ENCODE assay signal across 8 cellular contexts in genomic region chr4:25862411-25863346, GRCh38. TPM values are rescaled to one million over a fixed set of nuclear protein-coding genes. Genes with fewer than 3 reads are reported as not detected.
DNase-seq lines count a peak whose midpoint lies in the region; ATAC-seq, FAIRE-seq and TF ChIP-seq lines count a peak whose summit lies in the region.

SEL1L3 (minus strand) TSS chr4:25862988; CDS start chr4:25862836, 152 bp downstream.

- TF ChIP-seq POLR2A in GM12892 (IDR thresholded peaks at IDR 0.05; ENCODE audit: low read depth, low read length) (0 out of 2 replicates have a peak, but pooled peaks have one; percentile 1), prostate gland (IDR thresholded peaks at IDR 0.05) (no peak)

- peaks cover 12% of the 10 kb centered on the region for H3K36me3 Mint-ChIP-seq in activated naive CD4-positive, alpha-beta T cell treated with anti-CD3 and anti-CD28 coated beads, Interleukin-2, amount 10 ng/mL, durations not matched to agents 7 days and 5 days
- H3K36me3 Mint-ChIP-seq in glutamatergic neuron (ENCODE audit: unreplicated experiment): peaks cover 4% of the 10 kb centered on the region

- H3K4me3 Mint-ChIP-seq in activated naive CD4-positive, alpha-beta T cell treated with anti-CD3 and anti-CD28 coated beads, Interleukin-2, amount 10 ng/mL, durations not matched to agents 7 days and 5 days: peak within 1 kb of the TSS; percentile 98
- peak within 1 kb of the TSS; percentile 98 for H3K4me3 Mint-ChIP-seq in glutamatergic neuron (ENCODE audit: unreplicated experiment)

- peak within 1 kb of the TSS; percentile 67 to 83 for H3K4me3 ChIP-seq in prostate gland

- H3K9me3 Mint-ChIP-seq in activated naive CD4-positive, alpha-beta T cell treated with anti-CD3 and anti-CD28 coated beads, Interleukin-2, amount 10 ng/mL, durations not matched to agents 7 days and 5 days: no peaks in the 10 kb centered on the region
- H3K9me3 Mint-ChIP-seq in glutamatergic neuron (ENCODE audit: unreplicated experiment): peaks cover 6% of the 10 kb centered on the region

- peaks cover 46% of the 10 kb centered on the region for H3K4me1 Mint-ChIP-seq in activated naive CD4-positive, alpha-beta T cell treated with anti-CD3 and anti-CD28 coated beads, Interleukin-2, amount 10 ng/mL, durations not matched to agents 7 days and 5 days
- H3K4me1 Mint-ChIP-seq in glutamatergic neuron (ENCODE audit: low read depth, unreplicated experiment): peaks cover 4% of the 10 kb centered on the region

- peak within 1 kb of the TSS; percentile 51 to 56 for H3K27ac ChIP-seq in prostate gland

- ATAC-seq in HG02623 (IDR thresholded peaks at IDR 0.05; ENCODE audit: unreplicated experiment) (peak; percentile 39), HG03565 (IDR thresholded peaks at IDR 0.05; ENCODE audit: unreplicated experiment) (no peak)

- peak; percentile 66 for DNase-seq in GM12892 (ENCODE audit: insufficient read length)
- peak; percentile 38 for DNase-seq in RKO (ENCODE audit: low spot score)
- DNase-seq in activated naive CD4-positive, alpha-beta T cell treated with anti-CD3 and anti-CD28 coated beads, Interleukin-2, amount 10 ng/mL, durations not matched to agents 7 days and 5 days: peak; percentile 67
- DNase-seq in glutamatergic neuron: peak; percentile 59
- peak; percentile 23 for DNase-seq in prostate gland (ENCODE audit: low spot score)
- DNase-seq in SW 1271 (lab: John Stamatoyannopoulos, UW): no peak

- CTCF ChIA-PET in activated naive CD4-positive, alpha-beta T cell treated with anti-CD3 and anti-CD28 coated beads, Interleukin-2, amount 10 ng/mL, durations not matched to agents 7 days and 5 days (lab: Charles Lee): interaction anchor here (1.1 kb wide), 1 partner anchor 21 kb away, joined by 6 read pairs; no protein-coding TSS in a partner anchor

- TF ChIP-seq CTCF in glutamatergic neuron (IDR thresholded peaks at IDR 0.05; ENCODE audit: partially characterized antibody, unreplicated experiment): no peak
- TF ChIP-seq CTCF in prostate gland (IDR thresholded peaks at IDR 0.05): no peak

- 0% methylated on average over 64 of the region's 115 CpGs for WGBS in prostate gland

- intact Hi-C loops in prostate gland (cut with DNase I): no loop called here

- H3K27me3 Mint-ChIP-seq in activated naive CD4-positive, alpha-beta T cell treated with anti-CD3 and anti-CD28 coated beads, Interleukin-2, amount 10 ng/mL, durations not matched to agents 7 days and 5 days: peaks cover 5% of the 10 kb centered on the region
- H3K27me3 Mint-ChIP-seq in glutamatergic neuron (ENCODE audit: unreplicated experiment): peaks cover 7% of the 10 kb centered on the region

- no peaks in the 10 kb centered on the region for H3K4me1 ChIP-seq in prostate gland (replicated peaks)

- H3K27me3 ChIP-seq in prostate gland (replicated peaks; ENCODE audit: insufficient read depth): no peaks in the 10 kb centered on the region

- H3K9me3 ChIP-seq in prostate gland: no peaks in the 10 kb centered on the region

- no peaks in the 10 kb centered on the region for H3K36me3 ChIP-seq in prostate gland

- FAIRE-seq in GM12892 (lab: Jason Lieb, UNC): peak; percentile 56

- peak within 1 kb of the TSS; percentile 98 for H3K27ac Mint-ChIP-seq in activated naive CD4-positive, alpha-beta T cell treated with anti-CD3 and anti-CD28 coated beads, Interleukin-2, amount 10 ng/mL, durations not matched to agents 7 days and 5 days
- peak within 1 kb of the TSS; percentile 75 for H3K27ac Mint-ChIP-seq in glutamatergic neuron (ENCODE audit: unreplicated experiment)

RNA-seq across cellular contexts. Expression of gene SEL1L3, which starts in this region (rescaled TPM):
- polyA plus RNA-seq in GM12892 (2012; ENCODE audit: missing spikeins): 50.1 TPM
- total RNA-seq in glutamatergic neuron (ENCODE audit: unreplicated experiment) (23.7 TPM), prostate gland (10 to 100 TPM; 22.2 to 26.1 TPM)

Comparison
In these comparisons a context has a peak if more than half of its experiments do, and no peak if none do; other contexts are left out.
1. DNase-seq: peak in GM12892 (single experiment), RKO (single experiment), activated naive CD4-positive, alpha-beta T cell treated with anti-CD3 and anti-CD28 coated beads, Interleukin-2, amount 10 ng/mL, durations not matched to agents 7 days and 5 days (single experiment), glutamatergic neuron (single experiment) and prostate gland (single experiment); none in SW 1271 (0 of 2).